8 cellular contexts compared by ENCODE assay signal in genomic region chr9:121286973-121287721, GRCh38. TPM values are rescaled to one million over a fixed set of nuclear protein-coding genes. Genes with fewer than 3 reads are reported as not detected.
A peak's percentile ranks its signal among the peaks of the same experiment; 100 is the strongest.
DNase-seq lines count a peak whose midpoint lies in the region; ATAC-seq, FAIRE-seq and TF ChIP-seq lines count a peak whose summit lies in the region.

No MANE protein-coding gene starts in this region.

- H3K36me3 ChIP-seq in GM12878 (ENCODE audit: control insufficient read depth in 2 of 2, insufficient read depth in 2 of 2, low read length in 1 of 2) (no peaks in the 10 kb centered on the region), iPS-15b (ENCODE audit: control insufficient read depth, insufficient read depth, low read length) (peaks cover 3% of the 10 kb centered on the region)

- H3K4me3 ChIP-seq in GM12878 (no peak overlapping the region), iPS-15b (ENCODE audit: low read depth, low read length) (peak overlapping the region; percentile 55)

- H3K27ac ChIP-seq in GM12878 (ENCODE audit: control insufficient read depth, insufficient read depth), result no peak overlapping the region

- H3K9ac ChIP-seq in GM12878 (ENCODE audit: control insufficient read depth, insufficient read depth, low read length) (no peak overlapping the region), iPS-15b (ENCODE audit: low read depth, low read length) (no peak overlapping the region)

- POLR2A ChIA-PET in GM12878 (lab: Charles Lee), result interaction anchor here (0.6 to 0.7 kb wide), 2 partner anchors 8 to 71 kb away, joined by 3 to 4 read pairs; no protein-coding TSS in a partner anchor

- no peaks in the 10 kb centered on the region; the same call in 1 of the 2 replicates for H4K20me1 ChIP-seq in GM12878 (ENCODE audit: control insufficient read depth, insufficient read depth)

- FAIRE-seq in GM12878 (lab: Jason Lieb, UNC), result no peak

- H3K9me3 ChIP-seq in GM12878 (replicated peaks; ENCODE audit: control insufficient read depth, insufficient read depth, low read length) (no peaks in the 10 kb centered on the region), iPS-15b (ENCODE audit: control insufficient read depth, insufficient read depth, low read length) (no peaks in the 10 kb centered on the region)

- SMC1A ChIA-PET in GM12878 (lab: Charles Lee; ENCODE audit: uncharacterized antibody, unreplicated experiment), result no interaction called here

- no peak for TF ChIP-seq CTCF in GM12878 (IDR thresholded peaks at IDR 0.05 in 2 of 3, conservative IDR thresholded peaks at IDR 0.05 in 1 of 3; ENCODE audit: control insufficient read depth in 2 of 3, extremely low read depth in 1 of 3, insufficient read depth in 1 of 3, low read depth in 3 of 3, low read length in 3 of 3)

- no TSS peak for BruUV-seq in GM12878 (replicated peaks; lab: Mats Ljungman, UMichigan)

- no peak overlapping the region for H2AFZ ChIP-seq in GM12878 (ENCODE audit: control insufficient read depth, low read depth, low read length)

- CTCF ChIA-PET in GM12878 (lab: Yijun Ruan, JAX), result interaction anchor here (0.8 kb wide), 1 partner anchor 74 kb away, joined by 3 read pairs; no protein-coding TSS in a partner anchor

- 67% methylated on average over 13 of the region's 13 CpGs for WGBS in GM12878 (ENCODE audit: insufficient coverage, insufficient replicate concordance, low lambda C conversion rate, missing lambda C conversion rate)

- H3K4me1 ChIP-seq in GM12878 (ENCODE audit: control insufficient read depth, insufficient read depth, low read length) (no peaks in the 10 kb centered on the region; the same call in none of the 2 replicates), iPS-15b (ENCODE audit: control insufficient read depth, insufficient read depth, low read length) (peaks cover 29% of the 10 kb centered on the region)

- TF ChIP-seq EP300 in GM12878 (IDR thresholded peaks at IDR 0.05; ENCODE audit: borderline replicate concordance in 1 of 2, control insufficient read depth in 1 of 2, low read depth in 2 of 2, low read length in 2 of 2), result no peak

- H3K27me3 ChIP-seq in GM12878 (replicated peaks in 1 of 2; ENCODE audit: control insufficient read depth in 2 of 2, insufficient read depth in 2 of 2, low read length in 1 of 2) (no peaks in the 10 kb centered on the region), iPS-15b (ENCODE audit: control insufficient read depth, insufficient read depth, low read length) (peaks cover 63% of the 10 kb centered on the region)

- RAD21 ChIA-PET in GM12878 (lab: Charles Lee; ENCODE audit: unreplicated experiment), result interaction anchor here (1.1 kb wide), 1 partner anchor 33 kb away, joined by 3 read pairs; no protein-coding TSS in a partner anchor

- no peak for TF ChIP-seq POLR2A in GM12878 (IDR thresholded peaks at IDR 0.05; ENCODE audit: low read depth, low read length)

- in situ Hi-C loops in GM12878 (cut with MboI), result no loop called here

- DNase-seq in NCI-H82 (lab: John Stamatoyannopoulos, UW) (peak; percentile 59), NCI-H82 treated with DMSO at 0.1 percent for 48 hours (lab: John Stamatoyannopoulos, UW; ENCODE audit: unreplicated experiment) (no peak), NCI-H2196 treated with DMSO at 0.1 percent for 48 hours (lab: John Stamatoyannopoulos, UW; ENCODE audit: unreplicated experiment) (peak; percentile 40), GM12878 (ENCODE audit: low read depth, low spot score) (no peak), sciatic nerve (ENCODE audit: low spot score) (peak; percentile 87)

- intact Hi-C loops in GM12878 (cut with micrococcal nuclease; ENCODE audit: unreplicated experiment) (no loop called here), sciatic nerve (cut with DNase I) (no loop called here)

- ATAC-seq in GM12878, result no peak
- ATAC-seq in sciatic nerve, result peak; percentile 83
- no peak for ATAC-seq in HG02884 (IDR thresholded peaks at IDR 0.05; ENCODE audit: unreplicated experiment)
- no peak for ATAC-seq in HG02571 (IDR thresholded peaks at IDR 0.05; ENCODE audit: unreplicated experiment)

- no peak for TF ChIP-seq RAD21 in GM12878 (IDR thresholded peaks at IDR 0.05; ENCODE audit: insufficient read depth, low read depth, low read length)

- no peaks in the 10 kb centered on the region for H3K79me2 ChIP-seq in GM12878 (ENCODE audit: control insufficient read depth, insufficient read depth, low read length)

- no peak overlapping the region for H3K4me2 ChIP-seq in GM12878 (ENCODE audit: control insufficient read depth, insufficient read depth)

TF ChIP-seq in GM12878, 131 proteins besides CTCF, POLR2A, EP300 and RAD21:
- no peak for TF ChIP-seq CHD1 (IDR thresholded peaks at IDR 0.05; ENCODE audit: low read depth, low read length)
- TF ChIP-seq YBX1 (IDR thresholded peaks at IDR 0.05), result no peak
- TF ChIP-seq, protein P1, sequence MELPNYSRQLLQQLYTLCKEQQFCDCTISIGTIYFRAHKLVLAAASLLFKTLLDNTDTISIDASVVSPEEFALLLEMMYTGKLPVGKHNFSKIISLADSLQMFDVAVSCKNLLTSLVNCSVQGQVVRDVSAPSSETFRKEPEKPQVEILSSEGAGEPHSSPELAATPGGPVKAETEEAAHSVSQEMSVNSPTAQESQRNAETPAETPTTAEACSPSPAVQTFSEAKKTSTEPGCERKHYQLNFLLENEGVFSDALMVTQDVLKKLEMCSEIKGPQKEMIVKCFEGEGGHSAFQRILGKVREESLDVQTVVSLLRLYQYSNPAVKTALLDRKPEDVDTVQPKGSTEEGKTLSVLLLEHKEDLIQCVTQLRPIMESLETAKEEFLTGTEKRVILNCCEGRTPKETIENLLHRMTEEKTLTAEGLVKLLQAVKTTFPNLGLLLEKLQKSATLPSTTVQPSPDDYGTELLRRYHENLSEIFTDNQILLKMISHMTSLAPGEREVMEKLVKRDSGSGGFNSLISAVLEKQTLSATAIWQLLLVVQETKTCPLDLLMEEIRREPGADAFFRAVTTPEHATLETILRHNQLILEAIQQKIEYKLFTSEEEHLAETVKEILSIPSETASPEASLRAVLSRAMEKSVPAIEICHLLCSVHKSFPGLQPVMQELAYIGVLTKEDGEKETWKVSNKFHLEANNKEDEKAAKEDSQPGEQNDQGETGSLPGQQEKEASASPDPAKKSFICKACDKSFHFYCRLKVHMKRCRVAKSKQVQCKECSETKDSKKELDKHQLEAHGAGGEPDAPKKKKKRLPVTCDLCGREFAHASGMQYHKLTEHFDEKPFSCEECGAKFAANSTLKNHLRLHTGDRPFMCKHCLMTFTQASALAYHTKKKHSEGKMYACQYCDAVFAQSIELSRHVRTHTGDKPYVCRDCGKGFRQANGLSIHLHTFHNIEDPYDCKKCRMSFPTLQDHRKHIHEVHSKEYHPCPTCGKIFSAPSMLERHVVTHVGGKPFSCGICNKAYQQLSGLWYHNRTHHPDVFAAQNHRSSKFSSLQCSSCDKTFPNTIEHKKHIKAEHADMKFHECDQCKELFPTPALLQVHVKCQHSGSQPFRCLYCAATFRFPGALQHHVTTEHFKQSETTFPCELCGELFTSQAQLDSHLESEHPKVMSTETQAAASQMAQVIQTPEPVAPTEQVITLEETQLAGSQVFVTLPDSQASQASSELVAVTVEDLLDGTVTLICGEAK (IDR thresholded peaks at IDR 0.05; ENCODE audit: borderline replicate concordance), result peak; percentile 42; the same call in 1 of the 2 replicates
- no peak for TF ChIP-seq MYB (IDR thresholded peaks at IDR 0.05; ENCODE audit: borderline replicate concordance, low read depth, low read length)

RNA-seq across cellular contexts. Expression of gene GSN, which starts 19.2 kb away (rescaled TPM):
- 13.7 and 17.1 TPM in 2 replicates for total RNA-seq in GM12878 (2013; cell fraction: nucleolus; rRNA removed)
- 6.3 and 8.1 TPM in 2 replicates for total RNA-seq in GM12878 (2014; rRNA removed)
- 5.1 and 5.9 TPM in 2 replicates for total RNA-seq in GM12878 (2014; rRNA removed; fragmentation: Illumina TruSeq; extraction: Trizol)
- total RNA-seq in GM12878 (2021), result 6.5 and 7.7 TPM in 2 replicates
- 4.3 TPM for polyA plus RNA-seq in GM12878 (2011; ENCODE audit: low read depth)
- 6.1 and 7.8 TPM in 2 replicates for polyA plus RNA-seq in GM12878 (2011; rRNA removed)
- 8.4 and 11.9 TPM in 2 replicates for polyA plus RNA-seq in GM12878 (2011; cell fraction: cytosol; rRNA removed)
- 22.8 and 23.2 TPM in 2 replicates for polyA plus RNA-seq in GM12878 (2011; cell fraction: nucleus; rRNA removed)
- 8.2 and 11.0 TPM in 2 replicates for polyA plus RNA-seq in GM12878 (2012)
- polyA plus RNA-seq in GM12878 (2014; fragmentation: Illumina TruSeq; extraction: Trizol), result 3.9 and 6.5 TPM in 2 replicates
- polyA plus RNA-seq in GM12878 (2014; fragmentation: Nextera tagmentation; extraction: Ambion mirVana), result under 1 TPM; 0.66 to 0.84 TPM
- polyA plus RNA-seq in GM12878 (2014; rRNA removed), result 9.2 and 9.8 TPM in 2 replicates
- 1 to 10 TPM; 5.2 to 6.1 TPM for polyA plus RNA-seq in GM12878 (2016; fragmentation: Nextera tagmentation; extraction: Ambion mirVana)
- 11.2 and 16.5 TPM in 2 replicates for polyA minus RNA-seq in GM12878 (2011; rRNA and poly(A)+ RNA removed)
- polyA minus RNA-seq in GM12878 (2011; cell fraction: cytosol; rRNA and poly(A)+ RNA removed), result 4.4 and 4.6 TPM in 2 replicates
- polyA minus RNA-seq in GM12878 (2011; cell fraction: nucleus; rRNA and poly(A)+ RNA removed), result 11.7 and 18.0 TPM in 2 replicates
- 1,757 TPM for total RNA-seq in sciatic nerve

Comparison
In these comparisons a context has a peak if more than half of its experiments do, and no peak if none do; other contexts are left out.
1. DNase-seq: peak in NCI-H82 (single experiment), NCI-H2196 treated with DMSO at 0.1 percent for 48 hours (single experiment) and sciatic nerve (single experiment); none in NCI-H82 treated with DMSO at 0.1 percent for 48 hours (single experiment) and GM12878 (single experiment).
2. RNA of gene GSN, which starts 19.2 kb away (total RNA-seq): 1,757 TPM in sciatic nerve (single experiment); 5.1 to 17.1 TPM in GM12878; every median in the first group is over 10 times any median in the second.